ENCODE assay signal across 7 cellular contexts in genomic region chr11:67403085-67403484, GRCh38. TPM values are rescaled to one million over a fixed set of nuclear protein-coding genes. Genes with fewer than 3 reads are reported as not detected.
DNase-seq lines count a peak whose midpoint lies in the region; ATAC-seq, FAIRE-seq and TF ChIP-seq lines count a peak whose summit lies in the region.
"Not testable (repeated sequence)": the region's sequence is repeated elsewhere in the genome, so short reads cannot be mapped to it uniquely, and the experiment has no call there.
"Had no signal": no experiment of that assay in that cellular context is flagged by ENCODE, and none has a peak within 500 bp of the region (broad histone marks: within the 10 kb centered on the region; RNA-seq: fewer than 3 reads in every experiment).

No MANE protein-coding gene starts in this region.

- not testable (repeated sequence) for H3K9me3 ChIP-seq in CD8-positive, alpha-beta memory T cell (ENCODE audit: low read length); NT2/D1 (ENCODE audit: insufficient read depth, low read length); K562 (replicated peaks; ENCODE audit: control insufficient read depth, insufficient read depth, low read depth, low read length)

- not testable (repeated sequence) for H3K23ac ChIP-seq in mesendoderm (ENCODE audit: low read length)

- H3K79me2 ChIP-seq in K562 (ENCODE audit: control insufficient read depth, insufficient read depth, low read length) (peaks cover 23% of the 10 kb centered on the region), mesendoderm (ENCODE audit: control insufficient read depth, insufficient read depth, low read length) (peaks cover 17% of the 10 kb centered on the region)

- CTCF ChIA-PET in CD8-positive, alpha-beta memory T cell (lab: Charles Lee): interaction anchor here (1.3 to 5.7 kb wide), 13 partner anchors 11 to 104 kb away, joined by 3 to 108 read pairs (median 14); partner anchors contain the start of genes AIP, CARNS1, CDK2AP2 and PITPNM1
- CTCF ChIA-PET in activated CD8-positive, alpha-beta T cell treated with anti-CD3 and anti-CD28 coated beads for 36 hours (lab: Charles Lee): interaction anchor here (0.9 to 3.5 kb wide), 6 partner anchors 10 to 82 kb away, joined by 3 to 21 read pairs (median 6); partner anchors contain the start of gene TMEM134
- CTCF ChIA-PET in K562 (lab: Yijun Ruan, JAX; ENCODE audit: low intra/inter-chr PET ratio): not testable (repeated sequence)

- not testable (repeated sequence) for H3K4me2 ChIP-seq in K562 (ENCODE audit: insufficient read depth, low read length); mesendoderm (ENCODE audit: low read length)

- not testable (repeated sequence) for TF ChIP-seq RAD21 in K562 (CRISPR knock-in tag; conservative IDR thresholded peaks at IDR 0.05 in 1 of 2, IDR thresholded peaks at IDR 0.05 in 1 of 2)

- peak overlapping the region; percentile 14 for H3K9ac ChIP-seq in NT2/D1 (ENCODE audit: insufficient read length, low read depth)
- peak overlapping the region in 1 of 2 experiments; percentile 59; a peak in 1 of 4 replicates for H3K9ac ChIP-seq in K562 (ENCODE audit: insufficient read depth in 1 of 2, low read depth in 2 of 2, low read length in 2 of 2)
- H3K9ac ChIP-seq in mesendoderm (ENCODE audit: low read length): not testable (repeated sequence)

- H3K4me1 Mint-ChIP-seq in CD8-positive, alpha-beta memory T cell: peaks cover 43 to 82% (median 56%) of the 10 kb centered on the region in 3 donors
- H3K4me1 Mint-ChIP-seq in activated CD8-positive, alpha-beta T cell treated with anti-CD3 and anti-CD28 coated beads for 36 hours (ENCODE audit: low read depth): peaks cover 38% of the 10 kb centered on the region
- peaks cover 43 to 70% of the 10 kb centered on the region in 2 donors for H3K4me1 Mint-ChIP-seq in stimulated activated naive B cell treated with anti-CD40 and anti-IgM and Interleukin-4, amounts not matched to agents 10 μg/mL and 1 μg/mL and 100 μg/mL, for 72 hours

- H3K79me1 ChIP-seq in mesendoderm (ENCODE audit: low read length): peaks cover 14% of the 10 kb centered on the region

- peak overlapping the region; percentile 15 for H3K56ac ChIP-seq in mesendoderm (ENCODE audit: low read length)

- not testable (repeated sequence) for H3K27me3 Mint-ChIP-seq in CD8-positive, alpha-beta memory T cell; activated CD8-positive, alpha-beta T cell treated with anti-CD3 and anti-CD28 coated beads for 36 hours; stimulated activated naive B cell treated with anti-CD40 and anti-IgM and Interleukin-4, amounts not matched to agents 10 μg/mL and 1 μg/mL and 100 μg/mL, for 72 hours

- not testable (repeated sequence) for H4K5ac ChIP-seq in mesendoderm (ENCODE audit: low read length)

- H3K36me3 Mint-ChIP-seq in CD8-positive, alpha-beta memory T cell: peaks cover 8 to 67% (median 9%) of the 10 kb centered on the region in 3 donors
- peaks cover 59% of the 10 kb centered on the region for H3K36me3 Mint-ChIP-seq in activated CD8-positive, alpha-beta T cell treated with anti-CD3 and anti-CD28 coated beads for 36 hours (ENCODE audit: low read depth)
- peaks cover 30 to 42% of the 10 kb centered on the region in 2 donors for H3K36me3 Mint-ChIP-seq in stimulated activated naive B cell treated with anti-CD40 and anti-IgM and Interleukin-4, amounts not matched to agents 10 μg/mL and 1 μg/mL and 100 μg/mL, for 72 hours

- H2BK5ac ChIP-seq in mesendoderm (ENCODE audit: low read length): not testable (repeated sequence)

- H3K4me1 ChIP-seq in CD8-positive, alpha-beta memory T cell (ENCODE audit: insufficient read depth, low read length): peaks cover 75% of the 10 kb centered on the region
- H3K4me1 ChIP-seq in NT2/D1 (ENCODE audit: insufficient read depth, insufficient read length) (peaks cover 26% of the 10 kb centered on the region), K562 (replicated peaks in 1 of 2; ENCODE audit: control insufficient read depth in 2 of 2, insufficient read depth in 2 of 2, low read length in 2 of 2) (peaks cover 18 to 90% of the 10 kb centered on the region in 2 experiments)
- not testable (repeated sequence) for H3K4me1 ChIP-seq in mesendoderm (ENCODE audit: control insufficient read depth, low read depth, low read length)

- intact Hi-C loops in activated CD8-positive, alpha-beta T cell treated with anti-CD3 and anti-CD28 coated beads for 36 hours (cut with micrococcal nuclease): loop anchor here (10.0 kb wide), 1 partner anchor 82 kb away; the partner anchor contains the start of gene AIP
- intact Hi-C loops in K562 (cut with micrococcal nuclease): loop anchor here (5.0 kb wide), 2 partner anchors 79 to 179 kb away; partner anchors contain the start of genes AIP and GSTP1

- not testable (repeated sequence) for TF ChIP-seq POLR2A in K562 (conservative IDR thresholded peaks at IDR 0.05)

- not testable (repeated sequence) for H4K20me1 ChIP-seq in K562 (replicated peaks; ENCODE audit: control insufficient read depth, insufficient read depth, low read length)

- ATAC-seq in activated CD8-positive, alpha-beta T cell treated with anti-CD3 and anti-CD28 coated beads for 36 hours; K562; stimulated activated naive B cell treated with anti-CD40 and anti-IgM and Interleukin-4, amounts not matched to agents 10 μg/mL and 1 μg/mL and 100 μg/mL, for 72 hours (replicated peaks): not testable (repeated sequence)

- H3K4me3 ChIP-seq in CD8-positive, alpha-beta memory T cell (ENCODE audit: low read length): peak overlapping the region; percentile 82
- not testable (repeated sequence) for H3K4me3 ChIP-seq in NT2/D1 (ENCODE audit: insufficient read length, low read depth); K562; mesendoderm (ENCODE audit: low read length)

- TF ChIP-seq EP300 in K562 (IDR thresholded peaks at IDR 0.05; ENCODE audit: low read length): not testable (repeated sequence)

- H2BK15ac ChIP-seq in mesendoderm (replicated peaks; ENCODE audit: low read depth): not testable (repeated sequence)

- H3K18ac ChIP-seq in mesendoderm (ENCODE audit: low read length): not testable (repeated sequence)

- 0 out of 2 replicates have a peak overlapping the region, but pooled peaks have one; percentile 35 for H2AFZ ChIP-seq in K562 (ENCODE audit: low read depth, low read length)

- BruUV-seq in K562 (replicated peaks; lab: Mats Ljungman, UMichigan): not testable (repeated sequence)

- not testable (repeated sequence) for H3K27me3 ChIP-seq in CD8-positive, alpha-beta memory T cell (ENCODE audit: insufficient read depth, low read length, poor library complexity, severe bottlenecking); K562 (ENCODE audit: control insufficient read depth in 2 of 2, insufficient read depth in 2 of 2, low read length in 2 of 2); mesendoderm (ENCODE audit: insufficient read depth, low read length, poor library complexity)
- peaks cover 30% of the 10 kb centered on the region for H3K27me3 ChIP-seq in NT2/D1 (ENCODE audit: insufficient read depth, insufficient read length)

- not testable (repeated sequence) for DNase-seq in CD8-positive, alpha-beta memory T cell; NT2/D1 (ENCODE audit: low read depth, low spot score); K562 (ENCODE audit: extremely low read depth in 1 of 4, low spot score in 3 of 4); mesendoderm; stimulated activated naive B cell treated with anti-CD40 and anti-IgM and Interleukin-4, amounts not matched to agents 10 μg/mL and 1 μg/mL and 100 μg/mL, for 72 hours
- DNase-seq in activated CD8-positive, alpha-beta T cell treated with anti-CD3 and anti-CD28 coated beads for 36 hours: peak; percentile 19

- in situ Hi-C loops in K562 (cut with MboI): not testable (repeated sequence)

- WGBS in K562 (ENCODE audit: insufficient coverage, low coverage, missing lambda C conversion rate): 94% methylated on average over 9 of the region's 9 CpGs
- no CpG with 5 or more reads among the region's 9 CpGs for WGBS in mesendoderm (ENCODE audit: extremely low coverage, insufficient coverage, low lambda C conversion rate)

- not testable (repeated sequence) for FAIRE-seq in K562 (lab: Jason Lieb, UNC)

- peak overlapping the region; percentile 82 to 99 (median 93) for H3K27ac Mint-ChIP-seq in CD8-positive, alpha-beta memory T cell
- H3K27ac Mint-ChIP-seq in activated CD8-positive, alpha-beta T cell treated with anti-CD3 and anti-CD28 coated beads for 36 hours: peak overlapping the region; percentile 86
- H3K27ac Mint-ChIP-seq in stimulated activated naive B cell treated with anti-CD40 and anti-IgM and Interleukin-4, amounts not matched to agents 10 μg/mL and 1 μg/mL and 100 μg/mL, for 72 hours: peak overlapping the region; percentile 92

- POLR2A ChIA-PET in CD8-positive, alpha-beta memory T cell (lab: Charles Lee): interaction anchor here (0.5 to 5.6 kb wide), 18 partner anchors 10 to 1842 kb away, joined by 3 to 203 read pairs (median 9); partner anchors contain the start of genes AIP, POLD4, PTPRCAP and RAD9A
- POLR2A ChIA-PET in activated CD8-positive, alpha-beta T cell treated with anti-CD3 and anti-CD28 coated beads for 36 hours (lab: Charles Lee): interaction anchor here (0.6 to 6.6 kb wide), 10 partner anchors 9 to 128 kb away, joined by 3 to 130 read pairs (median 11); partner anchors contain the start of genes PTPRCAP and RAD9A
- POLR2A ChIA-PET in K562 (lab: Yijun Ruan, JAX): interaction anchor here (0.6 kb wide), 1 partner anchor 48 kb away, joined by 4 read pairs; no protein-coding TSS in a partner anchor

- TF ChIP-seq CTCF in activated CD8-positive, alpha-beta T cell treated with anti-CD3 and anti-CD28 coated beads for 36 hours (IDR thresholded peaks at IDR 0.05); K562 (IDR thresholded peaks at IDR 0.05 in 2 of 3, conservative IDR thresholded peaks at IDR 0.05 in 1 of 3; ENCODE audit: insufficient read depth in 2 of 3, low read depth in 1 of 3, low read length in 3 of 3): not testable (repeated sequence)

- not testable (repeated sequence) for H3K9me1 ChIP-seq in K562 (ENCODE audit: control insufficient read depth, insufficient read depth, low read length)

- peak overlapping the region; percentile 95 to 99 (median 98) for H3K4me3 Mint-ChIP-seq in CD8-positive, alpha-beta memory T cell
- H3K4me3 Mint-ChIP-seq in activated CD8-positive, alpha-beta T cell treated with anti-CD3 and anti-CD28 coated beads for 36 hours: peak overlapping the region; percentile 87
- peak overlapping the region; percentile 93 to 98 for H3K4me3 Mint-ChIP-seq in stimulated activated naive B cell treated with anti-CD40 and anti-IgM and Interleukin-4, amounts not matched to agents 10 μg/mL and 1 μg/mL and 100 μg/mL, for 72 hours

- H3K4ac ChIP-seq in mesendoderm (ENCODE audit: low read depth, low read length): not testable (repeated sequence)

- peak overlapping the region; percentile 67 for H3K27ac ChIP-seq in CD8-positive, alpha-beta memory T cell (ENCODE audit: low read depth, low read length)
- H3K27ac ChIP-seq in K562 (ENCODE audit: extremely low read depth, low read depth, low read length); mesendoderm (ENCODE audit: low read depth, low read length): not testable (repeated sequence)

- H4K8ac ChIP-seq in mesendoderm (ENCODE audit: low read depth, low read length): not testable (repeated sequence)

- H3K36me3 ChIP-seq in CD8-positive, alpha-beta memory T cell (ENCODE audit: insufficient read depth, low read length): peaks cover 27% of the 10 kb centered on the region
- H3K36me3 ChIP-seq in NT2/D1 (ENCODE audit: insufficient read depth, insufficient read length, low read length) (peaks cover 25% of the 10 kb centered on the region), K562 (ENCODE audit: control insufficient read depth, insufficient read depth, low read length) (peaks cover 25% of the 10 kb centered on the region)
- H3K36me3 ChIP-seq in mesendoderm (ENCODE audit: control insufficient read depth, insufficient read depth, low read length): not testable (repeated sequence)

- not testable (repeated sequence) for H2BK120ac ChIP-seq in mesendoderm (ENCODE audit: low read depth, low read length)

- not testable (repeated sequence) for H3K9me3 Mint-ChIP-seq in CD8-positive, alpha-beta memory T cell; activated CD8-positive, alpha-beta T cell treated with anti-CD3 and anti-CD28 coated beads for 36 hours; stimulated activated naive B cell treated with anti-CD40 and anti-IgM and Interleukin-4, amounts not matched to agents 10 μg/mL and 1 μg/mL and 100 μg/mL, for 72 hours

- not testable (repeated sequence) for H2AK5ac ChIP-seq in mesendoderm (ENCODE audit: low read length)

RNA-seq across cellular contexts. Expression of gene TBC1D10C, which starts 0.8 kb away (rescaled TPM):
- 100 to 1,000 TPM; 102 to 105 TPM for total RNA-seq in CD8-positive, alpha-beta memory T cell
- polyA plus RNA-seq in CD8-positive, alpha-beta memory T cell: 331 TPM
- total RNA-seq in activated CD8-positive, alpha-beta T cell treated with anti-CD3 and anti-CD28 coated beads for 36 hours: 100 to 1,000 TPM; 138 to 144 TPM
- 0.39 and 3.0 TPM in 2 replicates for total RNA-seq in K562 (2011; cell fraction: chromatin; rRNA removed; ENCODE audit: low replicate concordance)
- total RNA-seq in K562 (2011; cell fraction: nucleolus; rRNA removed): 1.8 and 3.3 TPM in 2 replicates
- total RNA-seq in K562 (2011; cell fraction: nucleoplasm; rRNA removed): 0.81 and 1.9 TPM in 2 replicates
- total RNA-seq in K562 (2014; rRNA removed): 0.68 and 1.1 TPM in 2 replicates
- 0.22 and 0.26 TPM in 2 replicates for total RNA-seq in K562 (2014; rRNA removed; fragmentation: Illumina TruSeq; extraction: Trizol)
- 0.90 and 1.1 TPM in 2 replicates for total RNA-seq in K562 (2015; rRNA removed; fragmentation: Illumina TruSeq; extraction: Trizol)
- total RNA-seq in K562 (2021): 1.2 and 1.5 TPM in 2 replicates
- 0.95 and 1.1 TPM in 2 replicates for polyA plus RNA-seq in K562 (2011; rRNA removed)
- 1.1 and 2.0 TPM in 2 replicates for polyA plus RNA-seq in K562 (2011; cell fraction: cytosol; rRNA removed)
- polyA plus RNA-seq in K562 (2011; cell fraction: nucleus; rRNA removed): 8.2 and 12.2 TPM in 2 replicates
- polyA plus RNA-seq in K562 (2012): 1.2 and 2.3 TPM in 2 replicates
- 0.16 and 0.71 TPM in 2 replicates for polyA plus RNA-seq in K562 (2014; fragmentation: Illumina TruSeq; extraction: Trizol)
- polyA plus RNA-seq in K562 (2014; fragmentation: Nextera tagmentation; extraction: Ambion mirVana): not detected
- 0.93 and 1.7 TPM in 2 replicates for polyA plus RNA-seq in K562 (2014; rRNA removed)
- 0.27 and 0.53 TPM in 2 replicates for polyA minus RNA-seq in K562 (2011; rRNA and poly(A)+ RNA removed)
- polyA minus RNA-seq in K562 (2011; cell fraction: cytosol; rRNA and poly(A)+ RNA removed): not detected in 2 replicates
- 1.8 and 2.3 TPM in 2 replicates for polyA minus RNA-seq in K562 (2011; cell fraction: nucleus; rRNA and poly(A)+ RNA removed)
- 0.39 TPM for polyA plus RNA-seq in mesendoderm (2013, experiment 1 of 2)
- polyA plus RNA-seq in mesendoderm (2013, experiment 2 of 2): 0.41 TPM
- total RNA-seq: NCI-H460 had no signal

RNA-seq across cellular contexts. Expression of gene PPP1CA, which starts 1.4 kb away (rescaled TPM):
- total RNA-seq in CD8-positive, alpha-beta memory T cell: 100 to 1,000 TPM; 338 to 357 TPM
- polyA plus RNA-seq in CD8-positive, alpha-beta memory T cell: 564 TPM
- 100 to 1,000 TPM; 249 to 258 TPM for total RNA-seq in activated CD8-positive, alpha-beta T cell treated with anti-CD3 and anti-CD28 coated beads for 36 hours
- total RNA-seq in K562 (2011; cell fraction: chromatin; rRNA removed; ENCODE audit: low replicate concordance): 37.0 and 127 TPM in 2 replicates
- 133 and 148 TPM in 2 replicates for total RNA-seq in K562 (2011; cell fraction: nucleolus; rRNA removed)
- 56.8 and 75.5 TPM in 2 replicates for total RNA-seq in K562 (2011; cell fraction: nucleoplasm; rRNA removed)
- total RNA-seq in K562 (2014; rRNA removed) (228 and 302 TPM in 2 replicates), K562 (2014; rRNA removed; fragmentation: Illumina TruSeq; extraction: Trizol) (104 and 122 TPM in 2 replicates), K562 (2015; rRNA removed; fragmentation: Illumina TruSeq; extraction: Trizol) (188 and 200 TPM in 2 replicates), K562 (2021) (235 and 242 TPM in 2 replicates)
- polyA plus RNA-seq in K562 (2011; rRNA removed) (167 and 176 TPM in 2 replicates), K562 (2014; fragmentation: Illumina TruSeq; extraction: Trizol) (205 and 253 TPM in 2 replicates), K562 (2014; fragmentation: Nextera tagmentation; extraction: Ambion mirVana) (10 to 100 TPM; 18.2 to 51.4 TPM), K562 (2014; rRNA removed) (191 and 208 TPM in 2 replicates)
- polyA plus RNA-seq in K562 (2011; cell fraction: cytosol; rRNA removed): 324 and 501 TPM in 2 replicates
- 128 and 201 TPM in 2 replicates for polyA plus RNA-seq in K562 (2011; cell fraction: nucleus; rRNA removed)
- 225 and 287 TPM in 2 replicates for polyA plus RNA-seq in K562 (2012)
- 80.8 and 116 TPM in 2 replicates for polyA minus RNA-seq in K562 (2011; rRNA and poly(A)+ RNA removed)
- polyA minus RNA-seq in K562 (2011; cell fraction: cytosol; rRNA and poly(A)+ RNA removed): 120 and 127 TPM in 2 replicates
- polyA minus RNA-seq in K562 (2011; cell fraction: nucleus; rRNA and poly(A)+ RNA removed): 44.8 and 70.1 TPM in 2 replicates
- polyA plus RNA-seq in mesendoderm (2013, experiment 1 of 2): 216 TPM
- 212 TPM for polyA plus RNA-seq in mesendoderm (2013, experiment 2 of 2)

RNA-seq across cellular contexts. Expression of gene RAD9A, which starts 11.3 kb away (rescaled TPM):
- 10 to 100 TPM; 36.8 to 38.8 TPM for total RNA-seq in CD8-positive, alpha-beta memory T cell
- 9.4 TPM for polyA plus RNA-seq in CD8-positive, alpha-beta memory T cell
- 10 to 100 TPM; 29.7 to 30.6 TPM for total RNA-seq in activated CD8-positive, alpha-beta T cell treated with anti-CD3 and anti-CD28 coated beads for 36 hours
- 59.7 and 169 TPM in 2 replicates for total RNA-seq in K562 (2011; cell fraction: chromatin; rRNA removed; ENCODE audit: low replicate concordance)
- total RNA-seq in K562 (2011; cell fraction: nucleolus; rRNA removed): 116 and 126 TPM in 2 replicates
- 63.0 and 77.4 TPM in 2 replicates for total RNA-seq in K562 (2011; cell fraction: nucleoplasm; rRNA removed)
- total RNA-seq in K562 (2014; rRNA removed): 17.1 and 25.1 TPM in 2 replicates
- total RNA-seq in K562 (2014; rRNA removed; fragmentation: Illumina TruSeq; extraction: Trizol): 5.7 and 6.7 TPM in 2 replicates
- total RNA-seq in K562 (2015; rRNA removed; fragmentation: Illumina TruSeq; extraction: Trizol): 15.3 and 16.1 TPM in 2 replicates
- 33.3 and 41.2 TPM in 2 replicates for total RNA-seq in K562 (2021)
- polyA plus RNA-seq in K562 (2011; rRNA removed): 16.0 and 30.7 TPM in 2 replicates
- polyA plus RNA-seq in K562 (2011; cell fraction: cytosol; rRNA removed): 23.8 and 34.6 TPM in 2 replicates
- 98.1 and 127 TPM in 2 replicates for polyA plus RNA-seq in K562 (2011; cell fraction: nucleus; rRNA removed)
- 33.0 and 38.6 TPM in 2 replicates for polyA plus RNA-seq in K562 (2012)
- 27.3 and 29.2 TPM in 2 replicates for polyA plus RNA-seq in K562 (2014; fragmentation: Illumina TruSeq; extraction: Trizol)
- 1 to 10 TPM; 1.4 to 1.5 TPM for polyA plus RNA-seq in K562 (2014; fragmentation: Nextera tagmentation; extraction: Ambion mirVana)
- polyA plus RNA-seq in K562 (2014; rRNA removed): 35.9 and 39.7 TPM in 2 replicates
- 5.2 and 7.3 TPM in 2 replicates for polyA minus RNA-seq in K562 (2011; rRNA and poly(A)+ RNA removed)
- polyA minus RNA-seq in K562 (2011; cell fraction: cytosol; rRNA and poly(A)+ RNA removed): 15.1 and 20.2 TPM in 2 replicates
- 22.5 and 24.4 TPM in 2 replicates for polyA minus RNA-seq in K562 (2011; cell fraction: nucleus; rRNA and poly(A)+ RNA removed)
- 16.4 TPM for polyA plus RNA-seq in mesendoderm (2013, experiment 1 of 2)
- 14.7 TPM for polyA plus RNA-seq in mesendoderm (2013, experiment 2 of 2)

RNA-seq across cellular contexts. Expression of gene CARNS1, which starts 12.4 kb away (rescaled TPM):
- 1 to 10 TPM; 2.0 to 2.7 TPM for total RNA-seq in CD8-positive, alpha-beta memory T cell
- polyA plus RNA-seq in CD8-positive, alpha-beta memory T cell: 1.8 TPM
- total RNA-seq in activated CD8-positive, alpha-beta T cell treated with anti-CD3 and anti-CD28 coated beads for 36 hours: 1 to 10 TPM; 6.2 to 6.9 TPM
- total RNA-seq in K562 (2011; cell fraction: chromatin; rRNA removed; ENCODE audit: low replicate concordance): 0.49 TPM in 1 of 2 replicates, not detected in the other
- total RNA-seq in K562 (2011; cell fraction: nucleolus; rRNA removed): 0.13 and 0.17 TPM in 2 replicates
- total RNA-seq in K562 (2011; cell fraction: nucleoplasm; rRNA removed): 0.15 TPM in 2 replicates
- 0.12 and 0.18 TPM in 2 replicates for total RNA-seq in K562 (2014; rRNA removed)
- not detected in 2 replicates for total RNA-seq in K562 (2014; rRNA removed; fragmentation: Illumina TruSeq; extraction: Trizol)
- total RNA-seq in K562 (2015; rRNA removed; fragmentation: Illumina TruSeq; extraction: Trizol): 0.04 TPM in 1 of 2 replicates, not detected in the other
- 0.07 and 0.13 TPM in 2 replicates for total RNA-seq in K562 (2021)
- polyA plus RNA-seq in K562 (2011; rRNA removed): 0.04 and 0.06 TPM in 2 replicates
- polyA plus RNA-seq in K562 (2011; cell fraction: cytosol; rRNA removed): 0.03 and 0.15 TPM in 2 replicates
- 0.11 and 0.37 TPM in 2 replicates for polyA plus RNA-seq in K562 (2011; cell fraction: nucleus; rRNA removed)
- polyA plus RNA-seq in K562 (2012): 0.17 and 0.24 TPM in 2 replicates
- polyA plus RNA-seq in K562 (2014; fragmentation: Illumina TruSeq; extraction: Trizol): 0.06 and 0.07 TPM in 2 replicates
- under 1 TPM in 1 of 2 experiments, not detected in 1; 0.01 TPM for polyA plus RNA-seq in K562 (2014; fragmentation: Nextera tagmentation; extraction: Ambion mirVana)
- 0.03 and 0.07 TPM in 2 replicates for polyA plus RNA-seq in K562 (2014; rRNA removed)
- 0.04 TPM in 1 of 2 replicates, not detected in the other for polyA minus RNA-seq in K562 (2011; rRNA and poly(A)+ RNA removed)
- not detected in 2 replicates for polyA minus RNA-seq in K562 (2011; cell fraction: cytosol; rRNA and poly(A)+ RNA removed)
- not detected in 2 replicates for polyA minus RNA-seq in K562 (2011; cell fraction: nucleus; rRNA and poly(A)+ RNA removed)
- 0.14 TPM for polyA plus RNA-seq in mesendoderm (2013, experiment 1 of 2)
- 0.18 TPM for polyA plus RNA-seq in mesendoderm (2013, experiment 2 of 2)

RNA-seq across cellular contexts. Expression of gene RPS6KB2, which starts 25.2 kb away (rescaled TPM):
- 10 to 100 TPM; 86.0 to 88.4 TPM for total RNA-seq in CD8-positive, alpha-beta memory T cell
- 54.0 TPM for polyA plus RNA-seq in CD8-positive, alpha-beta memory T cell
- 10 to 100 TPM; 54.8 to 57.4 TPM for total RNA-seq in activated CD8-positive, alpha-beta T cell treated with anti-CD3 and anti-CD28 coated beads for 36 hours
- 106 and 334 TPM in 2 replicates for total RNA-seq in K562 (2011; cell fraction: chromatin; rRNA removed; ENCODE audit: low replicate concordance)
- total RNA-seq in K562 (2011; cell fraction: nucleolus; rRNA removed): 232 and 293 TPM in 2 replicates
- total RNA-seq in K562 (2011; cell fraction: nucleoplasm; rRNA removed): 151 and 161 TPM in 2 replicates
- 115 and 132 TPM in 2 replicates for total RNA-seq in K562 (2014; rRNA removed)
- total RNA-seq in K562 (2014; rRNA removed; fragmentation: Illumina TruSeq; extraction: Trizol): 23.8 and 33.6 TPM in 2 replicates
- 73.0 and 74.5 TPM in 2 replicates for total RNA-seq in K562 (2015; rRNA removed; fragmentation: Illumina TruSeq; extraction: Trizol)
- total RNA-seq in K562 (2021): 98.8 and 101 TPM in 2 replicates
- 75.5 and 82.6 TPM in 2 replicates for polyA plus RNA-seq in K562 (2011; rRNA removed)
- 85.9 and 172 TPM in 2 replicates for polyA plus RNA-seq in K562 (2011; cell fraction: cytosol; rRNA removed)
- 259 and 345 TPM in 2 replicates for polyA plus RNA-seq in K562 (2011; cell fraction: nucleus; rRNA removed)
- 64.6 and 80.7 TPM in 2 replicates for polyA plus RNA-seq in K562 (2012)
- polyA plus RNA-seq in K562 (2014; fragmentation: Illumina TruSeq; extraction: Trizol): 84.2 and 101 TPM in 2 replicates
- polyA plus RNA-seq in K562 (2014; fragmentation: Nextera tagmentation; extraction: Ambion mirVana): 1 to 10 TPM in 1 of 2 experiments, under 1 TPM in 1; 0.42 to 3.1 TPM
- 122 and 132 TPM in 2 replicates for polyA plus RNA-seq in K562 (2014; rRNA removed)
- polyA minus RNA-seq in K562 (2011; rRNA and poly(A)+ RNA removed): 44.1 and 67.9 TPM in 2 replicates
- polyA minus RNA-seq in K562 (2011; cell fraction: cytosol; rRNA and poly(A)+ RNA removed): 44.3 and 51.4 TPM in 2 replicates
- 68.7 and 72.5 TPM in 2 replicates for polyA minus RNA-seq in K562 (2011; cell fraction: nucleus; rRNA and poly(A)+ RNA removed)
- 26.5 TPM for polyA plus RNA-seq in mesendoderm (2013, experiment 1 of 2)
- polyA plus RNA-seq in mesendoderm (2013, experiment 2 of 2): 27.8 TPM

Comparison
In these comparisons a context has a peak if more than half of its experiments do, and no peak if none do; other contexts are left out.
1. RNA of gene TBC1D10C, which starts 0.8 kb away (total RNA-seq): 138 to 144 TPM in activated CD8-positive, alpha-beta T cell treated with anti-CD3 and anti-CD28 coated beads for 36 hours and 102 to 105 TPM in CD8-positive, alpha-beta memory T cell; 0.22 to 3.3 TPM in K562; every median in the first group is over 10 times any median in the second.
2. Peak in every context shown above with its lines, with median percentiles within 50 percentile points of each other: H3K27ac Mint-ChIP-seq and H3K4me3 Mint-ChIP-seq.